ENCODE assay signal across 6 cellular contexts in the genomic region with DNA sequence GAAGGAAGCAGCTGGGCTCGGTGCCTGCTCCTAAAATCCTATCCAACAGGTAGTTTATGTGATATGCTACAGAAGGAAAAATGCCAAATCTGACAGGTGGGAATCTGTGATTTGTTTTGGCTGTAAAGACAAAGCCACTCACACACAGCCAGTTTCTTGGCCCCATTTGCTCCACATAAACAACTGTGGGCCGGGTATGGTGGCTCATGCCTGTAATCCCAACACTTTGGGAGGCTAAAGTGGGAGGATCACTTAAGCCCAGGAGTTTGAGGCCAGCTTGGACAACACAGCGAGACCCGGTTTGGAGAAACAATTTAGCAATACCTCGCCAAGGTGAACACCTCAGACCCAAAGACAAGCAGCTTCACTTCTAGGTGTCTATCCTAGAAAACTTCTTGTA. TPM values are rescaled to one million over a fixed set of nuclear protein-coding genes. Genes with fewer than 3 reads are reported as not detected.
"Had no signal": no experiment of that assay in that cellular context is flagged by ENCODE, and none has a peak within 500 bp of the region (broad histone marks: within the 10 kb centered on the region; RNA-seq: fewer than 3 reads in every experiment).

No MANE protein-coding gene starts in this region.

RNA-seq across cellular contexts. Expression of a gene that starts 17.0 kb away (rescaled TPM):
- polyA plus RNA-seq: neural cell had no signal

RNA-seq across cellular contexts. Expression of a gene that starts 35.1 kb away (rescaled TPM):
- total RNA-seq: mononuclear cell; natural killer cell treated with Interleukin-12 subunit alpha and Interleukin-12 subunit beta and Interleukin-15 and Interleukin-18, amount 100 ng/mL, for 72 hours; pulmonary artery endothelial cell had no signal
- polyA plus RNA-seq: immature natural killer cell; naive thymus-derived CD4-positive, alpha-beta T cell had no signal
